8 cellular contexts compared by ENCODE assay signal in the genomic region with DNA sequence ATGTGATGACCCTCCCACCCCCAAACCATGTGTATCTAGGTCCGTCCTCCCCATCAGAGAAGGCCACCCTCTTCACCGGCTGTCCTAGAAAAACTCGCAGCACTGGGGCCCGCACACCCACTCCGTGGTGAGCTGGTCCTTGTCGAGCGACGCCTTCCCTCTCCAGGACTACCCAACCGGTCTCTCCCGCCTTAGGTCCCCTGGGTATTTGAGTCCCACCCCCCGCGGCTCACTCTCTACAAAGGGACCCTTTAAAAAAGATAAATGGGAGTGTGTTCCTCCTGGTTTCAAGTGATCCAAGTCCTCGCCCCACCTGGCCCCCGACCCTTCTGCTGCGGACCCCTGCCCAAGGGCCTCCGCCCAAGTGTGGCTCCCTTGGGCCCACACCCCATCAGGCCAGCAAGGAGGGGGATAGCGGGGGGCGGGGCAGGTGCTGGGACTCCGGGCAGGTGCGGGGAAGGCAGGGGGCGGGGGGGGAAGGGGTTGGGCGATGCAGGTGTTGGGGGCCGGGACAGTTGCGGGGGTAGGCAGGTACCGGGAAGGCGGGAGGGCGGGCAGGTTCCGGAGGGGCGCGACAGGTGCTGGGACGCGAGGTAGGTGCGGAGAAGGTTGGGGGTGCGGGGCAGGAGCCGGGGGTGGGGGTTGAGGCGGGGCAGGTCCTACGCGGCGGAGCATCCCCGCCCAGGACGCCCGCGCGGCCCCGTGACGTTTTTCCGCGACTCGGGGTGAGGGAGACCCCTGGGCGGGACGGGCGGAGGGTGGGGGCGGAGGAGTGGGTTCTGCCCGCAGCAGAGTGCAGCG. TPM values are rescaled to one million over a fixed set of nuclear protein-coding genes. Genes with fewer than 3 reads are reported as not detected.
DNase-seq lines count a peak whose midpoint lies in the region; ATAC-seq and TF ChIP-seq lines count a peak whose summit lies in the region.

No MANE protein-coding gene starts in this region.

- H3K36me3 ChIP-seq in RWPE2 (ENCODE audit: low read depth) (peaks cover 15% of the 10 kb centered on the region), gastrocnemius medialis (no peaks in the 10 kb centered on the region)

- H3K4me3 ChIP-seq in GM12865 (ENCODE audit: low read depth, low read length) = peak overlapping the region; percentile 51
- H3K4me3 ChIP-seq in RWPE2 (ENCODE audit: severe bottlenecking) = peak overlapping the region; percentile 34
- peak overlapping the region; percentile 53 for H3K4me3 ChIP-seq in fibroblast of pulmonary artery (replicated peaks; ENCODE audit: low read depth, low read length)
- H3K4me3 ChIP-seq in gastrocnemius medialis = peak overlapping the region; percentile 53 to 70 (median 68)

- ATAC-seq in RWPE2 (ENCODE audit: low read depth) (no peak), gastrocnemius medialis (no peak)

- no peaks in the 10 kb centered on the region for H3K27me3 ChIP-seq in RWPE2 (ENCODE audit: insufficient read depth, poor library complexity, severe bottlenecking)
- no peaks in the 10 kb centered on the region for H3K27me3 ChIP-seq in gastrocnemius medialis

- no peak for TF ChIP-seq POLR2A in gastrocnemius medialis (IDR thresholded peaks at IDR 0.05)

- in situ Hi-C loops in gastrocnemius medialis (cut with MboI; ENCODE audit: low sequenced_read_pairs in 4 of 4) = no loop called here

- H3K27ac ChIP-seq in RWPE2 (ENCODE audit: poor library complexity, severe bottlenecking) (no peak overlapping the region), gastrocnemius medialis (peak overlapping the region; percentile 69 to 80 (median 75))

- H3K4me1 ChIP-seq in RWPE2 (ENCODE audit: insufficient read depth, poor library complexity, severe bottlenecking) = peaks cover 4% of the 10 kb centered on the region
- peaks cover 15 to 22% of the 10 kb centered on the region in 2 donors for H3K4me1 ChIP-seq in gastrocnemius medialis

- H3K9me3 ChIP-seq in RWPE2 (ENCODE audit: severe bottlenecking) = no peaks in the 10 kb centered on the region
- H3K9me3 ChIP-seq in gastrocnemius medialis = no peaks in the 10 kb centered on the region

- TF ChIP-seq CTCF in GM12865 (IDR thresholded peaks at IDR 0.05; ENCODE audit: insufficient read depth, low read depth, low read length, missing control alignments) (no peak), RWPE2 (IDR thresholded peaks at IDR 0.05; ENCODE audit: poor library complexity, severe bottlenecking) (no peak), fibroblast of pulmonary artery (IDR thresholded peaks at IDR 0.05; ENCODE audit: low read length, missing control alignments) (no peak), gastrocnemius medialis (IDR thresholded peaks at IDR 0.05 in 4 of 5, conservative IDR thresholded peaks at IDR 0.05 in 1 of 5) (no peak)

- intact Hi-C loops in gastrocnemius medialis (cut with DNase I; ENCODE audit: low total_unique reads) = loop anchor here (1.0 kb wide), 4 partner anchors 14 to 53 kb away; partner anchors contain the start of genes DPH7, MRPL41 and ZMYND19

- DNase-seq in GM12865 (ENCODE audit: low read depth) (no peak), RWPE2 (ENCODE audit: low spot score) (no peak), fibroblast of pulmonary artery (ENCODE audit: low read depth) (no peak), gastrocnemius medialis (no peak), germinal center (ENCODE audit: low spot score) (no peak), SIG-M5 treated with dmso at 0.1 percent for 504 hours (lab: John Stamatoyannopoulos, UW; ENCODE audit: unreplicated experiment) (no peak), GM19240 (ENCODE audit: insufficient read length, low spot score) (no peak), DMS79 treated with DMSO at 0.1 percent for 48 hours (lab: John Stamatoyannopoulos, UW) (no peak)

RNA-seq across cellular contexts. Expression of gene ARRDC1, which starts 0.9 kb away (rescaled TPM):
- 10 to 100 TPM; 20.5 to 23.7 (median 23.3) TPM for total RNA-seq in gastrocnemius medialis

RNA-seq across cellular contexts. Expression of gene ZMYND19, which starts 14.2 kb away (rescaled TPM):
- total RNA-seq in gastrocnemius medialis = 10 to 100 TPM in 2 of 4 donors, 1 to 10 TPM in 2; 5.8 to 15.2 (median 11.8) TPM

RNA-seq across cellular contexts. Expression of gene EHMT1, which starts 14.3 kb away (rescaled TPM):
- 10 to 100 TPM; 38.6 to 77.8 (median 54.3) TPM for total RNA-seq in gastrocnemius medialis

RNA-seq across cellular contexts. Expression of gene DPH7, which starts 25.8 kb away (rescaled TPM):
- total RNA-seq in gastrocnemius medialis = 10 to 100 TPM in 3 of 4 donors, 1 to 10 TPM in 1; 10.0 to 25.2 (median 13.6) TPM

RNA-seq across cellular contexts. Expression of gene MRPL41, which starts 52.9 kb away (rescaled TPM):
- 100 to 1,000 TPM; 107 to 137 (median 126) TPM for total RNA-seq in gastrocnemius medialis
